ENCODE assay signal across 13 cellular contexts in genomic region chr5:149188383-149188782, GRCh38. TPM values are rescaled to one million over a fixed set of nuclear protein-coding genes. Genes with fewer than 3 reads are reported as not detected.
DNase-seq lines count a peak whose midpoint lies in the region; ATAC-seq, FAIRE-seq and TF ChIP-seq lines count a peak whose summit lies in the region.
"Had no signal": no experiment of that assay in that cellular context is flagged by ENCODE, and none has a peak within 500 bp of the region (broad histone marks: within the 10 kb centered on the region; RNA-seq: fewer than 3 reads in every experiment).

No MANE protein-coding gene starts in this region.

- in situ Hi-C loops in GM23248 (cut with MboI), result no loop called here

- no TSS peak for BruUV-seq in HCT116 (replicated peaks; lab: Mats Ljungman, UMichigan)
- BruUV-seq in PC-3 (replicated peaks; lab: Mats Ljungman, UMichigan), result no TSS peak

- H3F3A ChIP-seq in PC-3 (ENCODE audit: low read length, unreplicated experiment) (peaks cover 14% of the 10 kb centered on the region), GM23248 (ENCODE audit: insufficient read depth) (peaks cover 12% of the 10 kb centered on the region; the same call in 1 of the 2 replicates)

- intact Hi-C loops in HCT116 (cut with micrococcal nuclease) (no loop called here), PC-3 (cut with micrococcal nuclease) (no loop called here)

- H3K27ac ChIP-seq in ACC112 (ENCODE audit: low read depth, low read length) (peak overlapping the region; percentile 59), HCT116 (ENCODE audit: low read depth, low read length) (no peak overlapping the region), PC-3 (ENCODE audit: low read length) (peak overlapping the region; percentile 83), GM23248 (no peak overlapping the region)

- 95 to 100% methylated on average over 3 of the region's 3 CpGs for WGBS in GM23248 (ENCODE audit: low coverage in 1 of 2, low lambda C conversion rate in 2 of 2, missing lambda C conversion rate in 2 of 2), 2 experiments

- H3K36me3 ChIP-seq in ACC112 (ENCODE audit: insufficient read depth, low read length) (peaks cover 49% of the 10 kb centered on the region), HCT116 (ENCODE audit: control insufficient read depth in 1 of 2, insufficient read depth in 2 of 2, low read length in 2 of 2) (peaks cover 0 to 6% of the 10 kb centered on the region in 2 experiments; a peak in 1 of 4 replicates), PC-3 (ENCODE audit: low read depth, low read length) (peaks cover 30% of the 10 kb centered on the region), GM23248 (ENCODE audit: low read depth) (0 out of 2 replicates have a peak, but pooled peaks cover 4% of the 10 kb centered on the region)

- H3K9me2 ChIP-seq in HCT116 (ENCODE audit: insufficient read depth), result no peaks in the 10 kb centered on the region
- no peaks in the 10 kb centered on the region for H3K9me2 ChIP-seq in PC-3 (replicated peaks; ENCODE audit: low read length)
- no peaks in the 10 kb centered on the region for H3K9me2 ChIP-seq in GM23248 (ENCODE audit: insufficient read depth)

- H3K9ac ChIP-seq in HCT116 (ENCODE audit: low read length), result no peak overlapping the region
- peak overlapping the region; percentile 30 for H3K9ac ChIP-seq in PC-3 (ENCODE audit: low read length)
- H3K9ac ChIP-seq in GM23248, result no peak overlapping the region

- H4K20me1 ChIP-seq in HCT116 (ENCODE audit: insufficient read depth) (no peaks in the 10 kb centered on the region), PC-3 (ENCODE audit: low read length) (no peaks in the 10 kb centered on the region), GM23248 (ENCODE audit: insufficient read depth) (no peaks in the 10 kb centered on the region)

- H3K4me2 ChIP-seq in HCT116 (ENCODE audit: low read length) (peak overlapping the region; percentile 69; the same call in 1 of the 2 replicates), PC-3 (ENCODE audit: low read length) (peak overlapping the region; percentile 15; the same call in 1 of the 2 replicates), GM23248 (ENCODE audit: unreplicated experiment) (no peak overlapping the region)

- RAD21 ChIA-PET in HCT116 (lab: Charles Lee; ENCODE audit: low non-redundant PET in 1 of 2, low total read pairs in 2 of 2, uncharacterized antibody in 2 of 2, unreplicated experiment in 2 of 2), result no interaction called here

- H3K79me2 ChIP-seq in ACC112 (ENCODE audit: control insufficient read depth, insufficient read depth, low read length, unreplicated experiment), result peaks cover 39% of the 10 kb centered on the region
- H3K79me2 ChIP-seq in HCT116 (ENCODE audit: insufficient read depth, low read length), result no peaks in the 10 kb centered on the region
- H3K79me2 ChIP-seq in PC-3 (ENCODE audit: low read length), result no peaks in the 10 kb centered on the region
- H3K79me2 ChIP-seq in GM23248 (ENCODE audit: insufficient read depth), result no peaks in the 10 kb centered on the region

- no peak overlapping the region for H3K4me3 ChIP-seq in ACC112 (ENCODE audit: low read depth, low read length)
- H3K4me3 ChIP-seq in HCT116 (replicated peaks in 1 of 2; ENCODE audit: low read depth in 1 of 2, low read length in 2 of 2), result no peak overlapping the region
- H3K4me3 ChIP-seq in PC-3 (ENCODE audit: low read length), result no peak overlapping the region
- no peak overlapping the region for H3K4me3 ChIP-seq in epithelial cell of esophagus (ENCODE audit: low read length)
- no peak overlapping the region for H3K4me3 ChIP-seq in GM23248

- no peak for TF ChIP-seq RAD21 in HCT116 (IDR thresholded peaks at IDR 0.05; ENCODE audit: low read depth)

- TF ChIP-seq CTCF in HCT116 (IDR thresholded peaks at IDR 0.05 in 2 of 3, conservative IDR thresholded peaks at IDR 0.05 in 1 of 3; ENCODE audit: borderline replicate concordance in 1 of 3, insufficient read depth in 1 of 3, low read depth in 2 of 3, low read length in 2 of 3) (no peak), PC-3 (conservative IDR thresholded peaks at IDR 0.05; ENCODE audit: low read depth, low read length) (no peak), epithelial cell of esophagus (IDR thresholded peaks at IDR 0.05; ENCODE audit: insufficient read depth, low read depth, low read length, missing control alignments) (no peak), D721Med (IDR thresholded peaks at IDR 0.05; ENCODE audit: insufficient read depth, missing control alignments) (no peak)

- no peak for TF ChIP-seq POLR2A in HCT116 (IDR thresholded peaks at IDR 0.05; ENCODE audit: borderline replicate concordance, extremely low read depth, insufficient read depth, insufficient read length)

- no peak for ATAC-seq in HCT116
- ATAC-seq in PC-3, result no peak
- no peak for ATAC-seq in GM21619 (IDR thresholded peaks at IDR 0.05; ENCODE audit: unreplicated experiment)
- ATAC-seq: CD8-positive, alpha-beta T cell had no signal

- H3K4me1 ChIP-seq in ACC112 (ENCODE audit: control insufficient read depth, insufficient read depth, low read length, unreplicated experiment), result peaks cover 57% of the 10 kb centered on the region
- peaks cover 25 to 62% of the 10 kb centered on the region in 2 experiments for H3K4me1 ChIP-seq in HCT116 (ENCODE audit: control insufficient read depth in 1 of 2, insufficient read depth in 2 of 2, low read length in 2 of 2)
- peaks cover 30% of the 10 kb centered on the region for H3K4me1 ChIP-seq in PC-3 (ENCODE audit: insufficient read depth, low read length)
- H3K4me1 ChIP-seq in GM23248 (ENCODE audit: insufficient read depth), result peaks cover 33% of the 10 kb centered on the region

- CTCF ChIA-PET in HCT116 (lab: Charles Lee) (no interaction called here), PC-3 (lab: Charles Lee) (no interaction called here)

- POLR2A ChIA-PET in HCT116 (lab: Charles Lee), result no interaction called here
- POLR2A ChIA-PET in PC-3 (lab: Charles Lee; ENCODE audit: unreplicated experiment), result no interaction called here

- no peak overlapping the region for H2AFZ ChIP-seq in ACC112 (ENCODE audit: low read length, unreplicated experiment)
- H2AFZ ChIP-seq in HCT116 (ENCODE audit: low read depth, low read length, poor library complexity, severe bottlenecking), result peak overlapping the region; percentile 24
- H2AFZ ChIP-seq in PC-3 (ENCODE audit: low read length), result no peak overlapping the region
- no peak overlapping the region for H2AFZ ChIP-seq in GM23248

- H3K9me3 ChIP-seq in HCT116 (ENCODE audit: control insufficient read depth in 1 of 2, insufficient read depth in 1 of 2, low read depth in 1 of 2, low read length in 2 of 2) (no peaks in the 10 kb centered on the region; a peak in 1 of 4 replicates), PC-3 (ENCODE audit: low read length) (no peaks in the 10 kb centered on the region), GM23248 (ENCODE audit: low read depth) (no peaks in the 10 kb centered on the region)
- H3K9me3 ChIP-seq: Caco-2 had no signal

- no peaks in the 10 kb centered on the region for H3K27me3 ChIP-seq in ACC112 (ENCODE audit: insufficient read depth, low read length)
- no peaks in the 10 kb centered on the region for H3K27me3 ChIP-seq in HCT116 (ENCODE audit: insufficient read depth, low read length)
- no peaks in the 10 kb centered on the region for H3K27me3 ChIP-seq in PC-3 (ENCODE audit: low read length)
- no peaks in the 10 kb centered on the region for H3K27me3 ChIP-seq in GM23248 (replicated peaks; ENCODE audit: insufficient read depth)

- FAIRE-seq in D721Med (lab: Jason Lieb, UNC), result no peak
- FAIRE-seq: A204.1 had no signal

- DNase-seq in HCT116 (ENCODE audit: low read depth, low spot score) (no peak), PC-3 (no peak), epithelial cell of esophagus (ENCODE audit: low read depth) (peak; percentile 36), D721Med (ENCODE audit: insufficient read length, low spot score) (no peak), GM23248 (no peak)
- DNase-seq: Caco-2; CD8-positive, alpha-beta T cell; DMS 273 treated with DMSO at 0.1 percent for 48 hours; H7; IMR-90 had no signal

TF ChIP-seq in HCT116, 20 proteins besides CTCF, POLR2A, EP300 and RAD21:
- TF ChIP-seq REST (IDR thresholded peaks at IDR 0.05; ENCODE audit: low read depth), result no peak
- TF ChIP-seq YY1 (IDR thresholded peaks at IDR 0.05; ENCODE audit: extremely low read depth, insufficient replicate concordance, low read depth, low read length), result peak; percentile 66
TF ChIP-seq in HCT116: peak in this region for 1.

RNA-seq across cellular contexts. Expression of gene ABLIM3, which starts 47.1 kb away (rescaled TPM):
- total RNA-seq in HCT116 (2021; ENCODE audit: unreplicated experiment), result 14.3 TPM
- 17.5 and 19.4 TPM in 2 replicates for polyA plus RNA-seq in HCT116 (2012)
- total RNA-seq in PC-3 (2014; rRNA removed), result 43.6 and 48.0 TPM in 2 replicates
- total RNA-seq in GM23248 (2014; rRNA removed; shearing (Covaris generic)), result 5.6 and 7.9 TPM in 2 replicates
- polyA plus RNA-seq in GM23248 (2016; fragmentation: Nextera tagmentation; extraction: Ambion mirVana), result 11.4 and 11.7 TPM in 2 replicates
- total RNA-seq: Caco-2; CD8-positive, alpha-beta T cell had no signal

Comparison
In these comparisons a context has a peak if more than half of its experiments do, and no peak if none do; other contexts are left out.
1. H3K27ac ChIP-seq: peak in ACC112 (single experiment) and PC-3 (single experiment); none in HCT116 (single experiment) and GM23248 (single experiment).